Comparison of ENCODE assay signal across 9 cellular contexts in the genomic region with DNA sequence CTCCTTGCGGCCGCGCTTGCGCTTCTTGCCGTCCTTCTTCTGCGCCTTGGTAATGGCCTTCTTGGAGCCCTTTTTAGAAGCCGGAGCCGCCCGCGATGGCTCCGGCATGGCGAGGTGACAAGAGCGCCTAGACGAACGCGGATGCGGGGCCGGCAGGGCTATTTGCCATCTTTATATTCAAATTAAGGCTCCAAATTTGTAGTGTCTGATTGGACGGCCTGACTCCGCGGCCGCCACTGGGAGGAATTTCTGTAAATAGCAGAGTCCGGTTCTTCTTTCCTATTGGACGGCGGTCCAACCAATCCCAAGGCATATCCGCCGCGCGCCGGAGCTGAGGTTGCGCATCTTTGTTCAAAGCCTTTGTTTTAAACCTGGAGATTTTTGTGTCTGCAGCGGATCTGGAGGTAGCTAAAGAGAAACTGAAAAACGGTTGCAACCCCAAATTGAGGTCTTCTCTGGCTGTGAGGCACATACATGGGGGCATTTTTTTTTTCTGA. TPM values are rescaled to one million over a fixed set of nuclear protein-coding genes. Genes with fewer than 3 reads are reported as not detected.
DNase-seq lines count a peak whose midpoint lies in the region; ATAC-seq, FAIRE-seq and TF ChIP-seq lines count a peak whose summit lies in the region.
"Had no signal": no experiment of that assay in that cellular context is flagged by ENCODE, and none has a peak within 500 bp of the region (broad histone marks: within the 10 kb centered on the region; RNA-seq: fewer than 3 reads in every experiment).

No MANE protein-coding gene starts in this region.

- H3K4me3 ChIP-seq in cardiac fibroblast (replicated peaks in 1 of 2; ENCODE audit: low read depth in 2 of 2, low read length in 2 of 2) = peak overlapping the region; percentile 24 to 26
- H3K4me3 ChIP-seq: SK-N-MC had no signal

- POLR2A ChIA-PET in activated B cell treated with CpG ODN at 0.5 μM for 24 hours (lab: Charles Lee) = interaction anchor here (0.6 to 1.8 kb wide), 2 partner anchors 22 to 209 kb away, joined by 3 to 7 read pairs; no protein-coding TSS in a partner anchor

- peak overlapping the region; percentile 75 for H3K4me3 Mint-ChIP-seq in activated B cell treated with CpG ODN at 0.5 μM for 24 hours

- peak overlapping the region; percentile 68 for H3K27ac Mint-ChIP-seq in activated B cell treated with CpG ODN at 0.5 μM for 24 hours

- H3K27me3 Mint-ChIP-seq in activated B cell treated with CpG ODN at 0.5 μM for 24 hours = peaks cover 74% of the 10 kb centered on the region

- CTCF ChIA-PET in activated B cell treated with CpG ODN at 0.5 μM for 24 hours (lab: Charles Lee) = interaction anchor here (1.2 kb wide), 1 partner anchor 8 kb away, joined by 3 read pairs; a partner anchor contains a TSS

- peak; percentile 82 for ATAC-seq in GM21723 (IDR thresholded peaks at IDR 0.05; ENCODE audit: unreplicated experiment)
- peak; percentile 91 for ATAC-seq in activated B cell treated with CpG ODN at 0.5 μM for 24 hours (ENCODE audit: low read depth)

- TF ChIP-seq CTCF in activated B cell treated with CpG ODN at 0.5 μM for 24 hours (IDR thresholded peaks at IDR 0.05) (no peak), cardiac fibroblast (IDR thresholded peaks at IDR 0.05; ENCODE audit: low read depth, low read length) (no peak)

- H3K36me3 Mint-ChIP-seq in activated B cell treated with CpG ODN at 0.5 μM for 24 hours (ENCODE audit: low read depth) = no peaks in the 10 kb centered on the region

- no peaks in the 10 kb centered on the region for H3K9me3 Mint-ChIP-seq in activated B cell treated with CpG ODN at 0.5 μM for 24 hours

- intact Hi-C loops in activated B cell treated with CpG ODN at 0.5 μM for 24 hours (cut with micrococcal nuclease) = loop anchor here (2.0 to 5.0 kb wide), 2 partner anchors 22 to 968 kb away; a partner anchor contains a TSS

- DNase-seq in Daoy (ENCODE audit: low read depth) = peak; percentile 80
- peak; percentile 94 for DNase-seq in NCI-H1092 (lab: John Stamatoyannopoulos, UW)
- DNase-seq in activated B cell treated with CpG ODN at 0.5 μM for 24 hours = peak; percentile 39
- peak; percentile 80 to 85 for DNase-seq in cardiac fibroblast (ENCODE audit: low read depth in 2 of 2)
- DNase-seq in iris pigment epithelial cell (ENCODE audit: low read depth) = peak; percentile 91
- peak; percentile 75 to 78 for DNase-seq in stimulated activated CD4-positive, alpha-beta T cell treated with anti-CD3 and anti-CD28 coated beads, Interleukin-1b, Interleukin-23, amount 100 ng/mL, for 4 hours (ENCODE audit: low read depth in 2 of 2)
- DNase-seq in RCC 7860 (ENCODE audit: low spot score) = no peak

- H3K4me1 Mint-ChIP-seq in activated B cell treated with CpG ODN at 0.5 μM for 24 hours = peaks cover 24% of the 10 kb centered on the region

- FAIRE-seq in RCC 7860 (lab: Jason Lieb, UNC) = no peak

RNA-seq across cellular contexts. Expression of a gene that starts 22.6 kb away (rescaled TPM):
- total RNA-seq in Daoy (2014; rRNA removed; shearing (Covaris generic)) = 40.5 and 43.1 TPM in 2 replicates
- 64.0 and 73.0 TPM in 2 replicates for total RNA-seq in activated B cell treated with CpG ODN at 0.5 μM for 24 hours

RNA-seq across cellular contexts. Expression of a gene that starts 47.9 kb away (rescaled TPM):
- not detected in 2 replicates for total RNA-seq in Daoy (2014; rRNA removed; shearing (Covaris generic))
- not detected in 2 replicates for total RNA-seq in activated B cell treated with CpG ODN at 0.5 μM for 24 hours

RNA-seq across cellular contexts. Expression of a gene that starts 57.9 kb away (rescaled TPM):
- total RNA-seq in Daoy (2014; rRNA removed; shearing (Covaris generic)) = 20.7 and 32.6 TPM in 2 replicates
- total RNA-seq in activated B cell treated with CpG ODN at 0.5 μM for 24 hours = 39.5 and 41.5 TPM in 2 replicates
